ENCODE assay signal across 18 cellular contexts in genomic region chr14:64563696-64564095, GRCh38. TPM values are rescaled to one million over a fixed set of nuclear protein-coding genes. Genes with fewer than 3 reads are reported as not detected.
"Had no signal": no experiment of that assay in that cellular context is flagged by ENCODE, and none has a peak within 500 bp of the region (broad histone marks: within the 10 kb centered on the region; RNA-seq: fewer than 3 reads in every experiment).

No MANE protein-coding gene starts in this region.

- H3K4me2 ChIP-seq: hepatocyte had no signal

- H3K4me3 ChIP-seq: cardiac muscle cell, hepatocyte, left ventricle myocardium inferior, right atrium auricular region, SJSA1, suprapubic skin had no signal

- DNase-seq: activated CD4-positive, alpha-beta T cell treated with anti-CD3 and anti-CD28 coated beads for 1 hour; activated T-cell treated with anti-CD3 and anti-CD28 coated beads, Interleukin-2, amount 50 U/mL, for 1 hour; effector CD8-positive, alpha-beta T cell; foreskin keratinocyte; immature natural killer cell; kidney glomerular epithelial cell; left ventricle myocardium inferior; naive B cell; stimulated activated CD4-positive, alpha-beta T cell treated with anti-CD3 and anti-CD28 coated beads, Interleukin-4, amount 100 ng/mL, for 24 hours; T-helper 9 cell had no signal

- H3K9me3 ChIP-seq: left ventricle myocardium inferior, right atrium auricular region, SJSA1, suprapubic skin had no signal

- H3K27me3 ChIP-seq: cardiac muscle cell, foreskin keratinocyte, hepatocyte, right atrium auricular region, SJSA1, suprapubic skin had no signal

- H3K27ac ChIP-seq: cardiac muscle cell, foreskin keratinocyte, hepatocyte, left ventricle myocardium inferior, right atrium auricular region, SJSA1, suprapubic skin had no signal

- H3K36me3 ChIP-seq: cardiac muscle cell, left ventricle myocardium inferior, right atrium auricular region, SJSA1, suprapubic skin had no signal

- ATAC-seq: activated naive CD4-positive, alpha-beta T cell treated with anti-CD3 and anti-CD28 coated beads, Interleukin-2, amount 50 U/mL, for 72 hours; foreskin keratinocyte had no signal

- H2AFZ ChIP-seq: hepatocyte had no signal

RNA-seq across cellular contexts. Expression of gene PPP1R36, which starts 13.9 kb away (rescaled TPM):
- total RNA-seq: activated naive CD4-positive, alpha-beta T cell treated with anti-CD3 and anti-CD28 coated beads, Interleukin-2, amount 50 U/mL, for 72 hours; cardiac muscle cell; T-helper 1 cell treated with Interleukin-12 subunit alpha and Interleukin-12 subunit beta and Interleukin-4 antibody, amounts not matched to agents 30 ng/mL and 1 ng/mL, for 36 hours had no signal
- polyA plus RNA-seq: hepatocyte, neural cell had no signal
